ENCODE assay signal across 1 cellular context in the genomic region with DNA sequence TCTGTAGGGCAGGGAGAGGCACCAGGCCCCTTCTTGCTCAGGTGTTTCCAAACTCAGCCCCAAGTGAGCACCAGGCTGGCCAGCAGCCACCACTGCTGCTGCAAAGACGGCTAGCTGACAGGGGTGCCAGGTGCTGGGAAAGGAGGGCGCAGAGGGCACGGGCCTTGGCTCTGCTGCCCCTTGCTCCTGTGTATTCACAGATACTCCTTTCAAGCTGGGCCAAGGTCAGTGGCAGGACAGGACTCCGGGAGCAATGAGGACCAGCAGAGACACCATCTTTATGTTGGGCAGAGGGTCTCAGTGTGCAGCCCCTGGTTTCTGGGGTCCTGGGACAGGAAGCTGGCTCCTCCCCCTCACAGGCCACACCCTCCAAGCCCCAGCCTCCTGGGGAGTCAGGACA.
TF ChIP-seq lines count a peak whose summit lies in the region.

No MANE protein-coding gene starts in this region.

TF ChIP-seq in HepG2, 621 proteins besides CTCF, POLR2A, EP300 and RAD21 (continued from another document):
- TF ChIP-seq RBM22 (optimal IDR thresholded peaks at IDR 0.05; ENCODE audit: low read length): peak; percentile 45
